Comparison of ENCODE assay signal across 8 cellular contexts in genomic region chr12:27779416-27779815, GRCh38. TPM values are rescaled to one million over a fixed set of nuclear protein-coding genes. Genes with fewer than 3 reads are reported as not detected.
DNase-seq lines count a peak whose midpoint lies in the region; ATAC-seq and TF ChIP-seq lines count a peak whose summit lies in the region.

No MANE protein-coding gene starts in this region.

- no peak overlapping the region for H2AK5ac ChIP-seq in mesendoderm (ENCODE audit: low read length)

- H3K23ac ChIP-seq in mesendoderm (ENCODE audit: low read length) = no peak overlapping the region

- H3K9ac ChIP-seq in colonic mucosa (ENCODE audit: low read depth in 2 of 2, low read length in 2 of 2) (peak overlapping the region; percentile 77 to 85), mesendoderm (ENCODE audit: low read length) (peak overlapping the region; percentile 85)

- no peaks in the 10 kb centered on the region for H3K9me3 ChIP-seq in colonic mucosa
- H3K9me3 ChIP-seq in thyroid gland = no peaks in the 10 kb centered on the region

- no peak for TF ChIP-seq CTCF in colonic mucosa (IDR thresholded peaks at IDR 0.05)
- no peak for TF ChIP-seq CTCF in thyroid gland (IDR thresholded peaks at IDR 0.05)

- peak overlapping the region; percentile 95 for H3K4ac ChIP-seq in mesendoderm (ENCODE audit: low read depth, low read length)

- TF ChIP-seq POLR2A in thyroid gland (IDR thresholded peaks at IDR 0.05) = no peak

- no peak overlapping the region for H4K8ac ChIP-seq in mesendoderm (ENCODE audit: low read depth, low read length)

- no peak overlapping the region for H2BK15ac ChIP-seq in mesendoderm (replicated peaks; ENCODE audit: low read depth)

- peak; percentile 49 for DNase-seq in D341Med (ENCODE audit: low spot score)
- DNase-seq in SHP77 treated with DMSO at 0.1 percent for 48 hours (lab: John Stamatoyannopoulos, UW) = peak; percentile 54
- DNase-seq in colonic mucosa = peak; percentile 33
- DNase-seq in mesendoderm = peak; percentile 43
- peak; percentile 3 to 14 for DNase-seq in thyroid gland
- no peak for DNase-seq in NCI-H128 (lab: John Stamatoyannopoulos, UW; ENCODE audit: unreplicated experiment)

- peak overlapping the region; percentile 93 for H3K27ac ChIP-seq in colonic mucosa
- H3K27ac ChIP-seq in mesendoderm (ENCODE audit: low read depth, low read length) = peak overlapping the region; percentile 92
- H3K27ac ChIP-seq in thyroid gland = peak overlapping the region; percentile 85 to 90 (median 88)

- H3K79me1 ChIP-seq in mesendoderm (ENCODE audit: low read length) = peaks cover 5% of the 10 kb centered on the region

- H3K56ac ChIP-seq in mesendoderm (ENCODE audit: low read length) = peak overlapping the region; percentile 99

- H3K4me3 ChIP-seq in colonic mucosa = peak overlapping the region; percentile 78
- H3K4me3 ChIP-seq in mesendoderm (ENCODE audit: low read length) = peak overlapping the region; percentile 69
- peak overlapping the region; percentile 9 to 87 (median 70) for H3K4me3 ChIP-seq in thyroid gland (replicated peaks in 1 of 3)

- peak overlapping the region; percentile 62 for H3K18ac ChIP-seq in mesendoderm (ENCODE audit: low read length)

- H3K27me3 ChIP-seq in colonic mucosa (no peaks in the 10 kb centered on the region), mesendoderm (ENCODE audit: insufficient read depth, low read length, poor library complexity) (no peaks in the 10 kb centered on the region), thyroid gland (no peaks in the 10 kb centered on the region)

- no CpG with 5 or more reads among the region's 15 CpGs for WGBS in mesendoderm (ENCODE audit: extremely low coverage, insufficient coverage, low lambda C conversion rate)
- 10 to 11% methylated on average over 13 to 15 of the region's 15 CpGs for WGBS in thyroid gland, 2 donors

- no peak overlapping the region for H4K5ac ChIP-seq in mesendoderm (ENCODE audit: low read length)

- H2BK5ac ChIP-seq in mesendoderm (ENCODE audit: low read length) = no peak overlapping the region

- no peak overlapping the region for H2BK120ac ChIP-seq in mesendoderm (ENCODE audit: low read depth, low read length)

- intact Hi-C loops in colonic mucosa (cut with DNase I) = no loop called here
- intact Hi-C loops in thyroid gland (cut with DNase I) = no loop called here

- no peaks in the 10 kb centered on the region for H3K36me3 ChIP-seq in colonic mucosa
- no peaks in the 10 kb centered on the region for H3K36me3 ChIP-seq in mesendoderm (ENCODE audit: control insufficient read depth, insufficient read depth, low read length)
- no peaks in the 10 kb centered on the region for H3K36me3 ChIP-seq in thyroid gland

- peak; percentile 27 for ATAC-seq in GM19395 (IDR thresholded peaks at IDR 0.05; ENCODE audit: unreplicated experiment)
- peak; percentile 19 for ATAC-seq in HG03460 (IDR thresholded peaks at IDR 0.05; ENCODE audit: unreplicated experiment)

- H3K4me1 ChIP-seq in colonic mucosa (peaks cover 4% of the 10 kb centered on the region), mesendoderm (ENCODE audit: control insufficient read depth, low read depth, low read length) (peaks cover 5% of the 10 kb centered on the region), thyroid gland (peaks cover 18% of the 10 kb centered on the region in 2 donors)

- H3K79me2 ChIP-seq in mesendoderm (ENCODE audit: control insufficient read depth, insufficient read depth, low read length) = peaks cover 19% of the 10 kb centered on the region

- peak overlapping the region; percentile 69 for H3K4me2 ChIP-seq in mesendoderm (ENCODE audit: low read length)

RNA-seq across cellular contexts. Expression of gene KLHL42, which starts 0.6 kb away (rescaled TPM):
- total RNA-seq in colonic mucosa = 10 to 100 TPM; 16.5 to 20.1 TPM
- polyA plus RNA-seq in mesendoderm (2013, experiment 1 of 2) = 17.1 TPM
- polyA plus RNA-seq in mesendoderm (2013, experiment 2 of 2) = 17.4 TPM
- 10 to 100 TPM; 18.8 to 43.9 (median 22.7) TPM for total RNA-seq in thyroid gland

RNA-seq across cellular contexts. Expression of gene MANSC4, which starts 0.6 kb away (rescaled TPM):
- total RNA-seq in colonic mucosa = not detected
- 0.04 TPM for polyA plus RNA-seq in mesendoderm (2013, experiment 1 of 2)
- polyA plus RNA-seq in mesendoderm (2013, experiment 2 of 2) = not detected
- total RNA-seq in thyroid gland = not detected
